In genomic region chr2:121565389-121566250, GRCh38 we compare ENCODE assay signal across 12 cellular contexts. TPM values are rescaled to one million over a fixed set of nuclear protein-coding genes. Genes with fewer than 3 reads are reported as not detected.
DNase-seq lines count a peak whose midpoint lies in the region; ATAC-seq and TF ChIP-seq lines count a peak whose summit lies in the region.
"Had no signal": no experiment of that assay in that cellular context is flagged by ENCODE, and none has a peak within 500 bp of the region (broad histone marks: within the 10 kb centered on the region; RNA-seq: fewer than 3 reads in every experiment).

No MANE protein-coding gene starts in this region.

- intact Hi-C loops in left ventricle myocardium inferior (cut with micrococcal nuclease): no loop called here
- intact Hi-C loops in sciatic nerve (cut with DNase I): no loop called here

- DNase-seq in MG63 (peak; percentile 23), NCI-H69 (lab: John Stamatoyannopoulos, UW) (peak; percentile 55), left ventricle myocardium inferior (no peak), sciatic nerve (ENCODE audit: low spot score) (no peak), islet precursor cell (no peak), NAMALWA (ENCODE audit: low spot score) (no peak)
- DNase-seq: activated CD8-positive, alpha-beta memory T cell treated with anti-CD3 and anti-CD28 coated beads, Interleukin-2, amount 10 ng/mL, durations not matched to agents 7 days and 5 days; mesenchymal stem cell; SHP77 treated with DMSO at 0.1 percent for 48 hours had no signal

- no peak for TF ChIP-seq CTCF in left ventricle myocardium inferior (IDR thresholded peaks at IDR 0.05; ENCODE audit: borderline replicate concordance)

- H3K27ac ChIP-seq in left ventricle myocardium inferior (replicated peaks): peak overlapping the region; percentile 81

- H3K36me3 ChIP-seq in MG63 (no peaks in the 10 kb centered on the region; the same call in none of the 2 replicates), left ventricle myocardium inferior (no peaks in the 10 kb centered on the region)
- H3K36me3 ChIP-seq: tibial nerve had no signal

- peak; percentile 52 for ATAC-seq in sciatic nerve
- no peak for ATAC-seq in GM18517 (IDR thresholded peaks at IDR 0.05; ENCODE audit: unreplicated experiment)
- no peak for ATAC-seq in GM21717 (IDR thresholded peaks at IDR 0.05; ENCODE audit: unreplicated experiment)
- ATAC-seq: activated CD8-positive, alpha-beta memory T cell treated with anti-CD3 and anti-CD28 coated beads, Interleukin-2, amount 10 ng/mL, durations not matched to agents 7 days and 5 days had no signal

- peaks cover 96% of the 10 kb centered on the region for H3K4me1 ChIP-seq in left ventricle myocardium inferior

- H3K9me3 ChIP-seq in MG63 (no peaks in the 10 kb centered on the region; the same call in 1 of the 2 replicates), left ventricle myocardium inferior (replicated peaks) (no peaks in the 10 kb centered on the region)
- H3K9me3 ChIP-seq: tibial nerve had no signal

- H3K4me3 ChIP-seq in MG63 (no peak overlapping the region), left ventricle myocardium inferior (no peak overlapping the region)
- H3K4me3 ChIP-seq: tibial nerve had no signal

- H3K27me3 ChIP-seq in MG63: no peaks in the 10 kb centered on the region
- no peaks in the 10 kb centered on the region for H3K27me3 ChIP-seq in left ventricle myocardium inferior (ENCODE audit: low read depth)
- H3K27me3 ChIP-seq: tibial nerve had no signal

RNA-seq across cellular contexts. Expression of gene RNU4ATAC, which starts 34.9 kb away (rescaled TPM):
- total RNA-seq in MG63 (2014; rRNA removed; shearing (Covaris generic); ENCODE audit: low replicate concordance): not detected in 2 replicates
- total RNA-seq in left ventricle myocardium inferior (7.3 TPM), sciatic nerve (not detected)
- total RNA-seq: activated CD8-positive, alpha-beta memory T cell treated with anti-CD3 and anti-CD28 coated beads, Interleukin-2, amount 10 ng/mL, durations not matched to agents 7 days and 5 days; tibial nerve had no signal

Comparison
In these comparisons a context has a peak if more than half of its experiments do, and no peak if none do; other contexts are left out.
1. DNase-seq: peak in MG63 (single experiment) and NCI-H69 (single experiment); none in left ventricle myocardium inferior (single experiment), sciatic nerve (single experiment), islet precursor cell (single experiment) and NAMALWA (single experiment).